ENCODE assay signal across 1 cellular context in genomic region chr6:158826819-158827501, GRCh38.
TF ChIP-seq lines count a peak whose summit lies in the region.

No MANE protein-coding gene starts in this region.

TF ChIP-seq in GM12878, 131 proteins besides CTCF, POLR2A, EP300 and RAD21 (continued from another document):
- TF ChIP-seq, protein P1, sequence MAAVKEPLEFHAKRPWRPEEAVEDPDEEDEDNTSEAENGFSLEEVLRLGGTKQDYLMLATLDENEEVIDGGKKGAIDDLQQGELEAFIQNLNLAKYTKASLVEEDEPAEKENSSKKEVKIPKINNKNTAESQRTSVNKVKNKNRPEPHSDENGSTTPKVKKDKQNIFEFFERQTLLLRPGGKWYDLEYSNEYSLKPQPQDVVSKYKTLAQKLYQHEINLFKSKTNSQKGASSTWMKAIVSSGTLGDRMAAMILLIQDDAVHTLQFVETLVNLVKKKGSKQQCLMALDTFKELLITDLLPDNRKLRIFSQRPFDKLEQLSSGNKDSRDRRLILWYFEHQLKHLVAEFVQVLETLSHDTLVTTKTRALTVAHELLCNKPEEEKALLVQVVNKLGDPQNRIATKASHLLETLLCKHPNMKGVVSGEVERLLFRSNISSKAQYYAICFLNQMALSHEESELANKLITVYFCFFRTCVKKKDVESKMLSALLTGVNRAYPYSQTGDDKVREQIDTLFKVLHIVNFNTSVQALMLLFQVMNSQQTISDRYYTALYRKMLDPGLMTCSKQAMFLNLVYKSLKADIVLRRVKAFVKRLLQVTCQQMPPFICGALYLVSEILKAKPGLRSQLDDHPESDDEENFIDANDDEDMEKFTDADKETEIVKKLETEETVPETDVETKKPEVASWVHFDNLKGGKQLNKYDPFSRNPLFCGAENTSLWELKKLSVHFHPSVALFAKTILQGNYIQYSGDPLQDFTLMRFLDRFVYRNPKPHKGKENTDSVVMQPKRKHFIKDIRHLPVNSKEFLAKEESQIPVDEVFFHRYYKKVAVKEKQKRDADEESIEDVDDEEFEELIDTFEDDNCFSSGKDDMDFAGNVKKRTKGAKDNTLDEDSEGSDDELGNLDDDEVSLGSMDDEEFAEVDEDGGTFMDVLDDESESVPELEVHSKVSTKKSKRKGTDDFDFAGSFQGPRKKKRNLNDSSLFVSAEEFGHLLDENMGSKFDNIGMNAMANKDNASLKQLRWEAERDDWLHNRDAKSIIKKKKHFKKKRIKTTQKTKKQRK (IDR thresholded peaks at IDR 0.05; ENCODE audit: low read depth, low read length): no peak
- TF ChIP-seq TCF12 (IDR thresholded peaks at IDR 0.05; ENCODE audit: low read depth, low read length): peak; percentile 62; the same call in 1 of the 2 replicates
- no peak for TF ChIP-seq KAT2A (conservative IDR thresholded peaks at IDR 0.05; ENCODE audit: control insufficient read depth, low read depth, low read length)
- TF ChIP-seq MTA3 (IDR thresholded peaks at IDR 0.05; ENCODE audit: borderline replicate concordance, low read length): peak; percentile 25; the same call in 1 of the 2 replicates
- TF ChIP-seq MEF2A (IDR thresholded peaks at IDR 0.05; ENCODE audit: insufficient read depth, low read depth, low read length): peak; percentile 61; the same call in 1 of the 2 replicates
- TF ChIP-seq DPF2 (IDR thresholded peaks at IDR 0.05): 0 out of 2 replicates have a peak, but pooled peaks have one; percentile 33
- TF ChIP-seq CREB1 (IDR thresholded peaks at IDR 0.05; ENCODE audit: low read depth): no peak
- TF ChIP-seq NFXL1 (IDR thresholded peaks at IDR 0.05; ENCODE audit: borderline replicate concordance): no peak
- TF ChIP-seq, protein P2, sequence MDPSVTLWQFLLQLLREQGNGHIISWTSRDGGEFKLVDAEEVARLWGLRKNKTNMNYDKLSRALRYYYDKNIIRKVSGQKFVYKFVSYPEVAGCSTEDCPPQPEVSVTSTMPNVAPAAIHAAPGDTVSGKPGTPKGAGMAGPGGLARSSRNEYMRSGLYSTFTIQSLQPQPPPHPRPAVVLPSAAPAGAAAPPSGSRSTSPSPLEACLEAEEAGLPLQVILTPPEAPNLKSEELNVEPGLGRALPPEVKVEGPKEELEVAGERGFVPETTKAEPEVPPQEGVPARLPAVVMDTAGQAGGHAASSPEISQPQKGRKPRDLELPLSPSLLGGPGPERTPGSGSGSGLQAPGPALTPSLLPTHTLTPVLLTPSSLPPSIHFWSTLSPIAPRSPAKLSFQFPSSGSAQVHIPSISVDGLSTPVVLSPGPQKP (IDR thresholded peaks at IDR 0.05; ENCODE audit: low read depth, low read length): no peak
- TF ChIP-seq NFIC (IDR thresholded peaks at IDR 0.05; ENCODE audit: low read depth, low read length): peak; percentile 75; the same call in 1 of the 2 replicates
- TF ChIP-seq SRF (IDR thresholded peaks at IDR 0.05; ENCODE audit: low read depth in 2 of 2, low read length in 2 of 2): no peak
- TF ChIP-seq PKNOX1 (IDR thresholded peaks at IDR 0.05): no peak
- TF ChIP-seq ZNF687 (IDR thresholded peaks at IDR 0.05): no peak
- TF ChIP-seq, protein P3, sequence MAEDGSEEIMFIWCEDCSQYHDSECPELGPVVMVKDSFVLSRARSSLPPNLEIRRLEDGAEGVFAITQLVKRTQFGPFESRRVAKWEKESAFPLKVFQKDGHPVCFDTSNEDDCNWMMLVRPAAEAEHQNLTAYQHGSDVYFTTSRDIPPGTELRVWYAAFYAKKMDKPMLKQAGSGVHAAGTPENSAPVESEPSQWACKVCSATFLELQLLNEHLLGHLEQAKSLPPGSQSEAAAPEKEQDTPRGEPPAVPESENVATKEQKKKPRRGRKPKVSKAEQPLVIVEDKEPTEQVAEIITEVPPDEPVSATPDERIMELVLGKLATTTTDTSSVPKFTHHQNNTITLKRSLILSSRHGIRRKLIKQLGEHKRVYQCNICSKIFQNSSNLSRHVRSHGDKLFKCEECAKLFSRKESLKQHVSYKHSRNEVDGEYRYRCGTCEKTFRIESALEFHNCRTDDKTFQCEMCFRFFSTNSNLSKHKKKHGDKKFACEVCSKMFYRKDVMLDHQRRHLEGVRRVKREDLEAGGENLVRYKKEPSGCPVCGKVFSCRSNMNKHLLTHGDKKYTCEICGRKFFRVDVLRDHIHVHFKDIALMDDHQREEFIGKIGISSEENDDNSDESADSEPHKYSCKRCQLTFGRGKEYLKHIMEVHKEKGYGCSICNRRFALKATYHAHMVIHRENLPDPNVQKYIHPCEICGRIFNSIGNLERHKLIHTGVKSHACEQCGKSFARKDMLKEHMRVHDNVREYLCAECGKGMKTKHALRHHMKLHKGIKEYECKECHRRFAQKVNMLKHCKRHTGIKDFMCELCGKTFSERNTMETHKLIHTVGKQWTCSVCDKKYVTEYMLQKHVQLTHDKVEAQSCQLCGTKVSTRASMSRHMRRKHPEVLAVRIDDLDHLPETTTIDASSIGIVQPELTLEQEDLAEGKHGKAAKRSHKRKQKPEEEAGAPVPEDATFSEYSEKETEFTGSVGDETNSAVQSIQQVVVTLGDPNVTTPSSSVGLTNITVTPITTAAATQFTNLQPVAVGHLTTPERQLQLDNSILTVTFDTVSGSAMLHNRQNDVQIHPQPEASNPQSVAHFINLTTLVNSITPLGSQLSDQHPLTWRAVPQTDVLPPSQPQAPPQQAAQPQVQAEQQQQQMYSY (CRISPR knock-in tag; IDR thresholded peaks at IDR 0.05): no peak
- no peak for TF ChIP-seq STAT3 (IDR thresholded peaks at IDR 0.05; ENCODE audit: low read depth, low read length)
- no peak for TF ChIP-seq YY1 (IDR thresholded peaks at IDR 0.05; ENCODE audit: low read depth, low read length)
- TF ChIP-seq SMARCA5 (IDR thresholded peaks at IDR 0.05): no peak
- TF ChIP-seq MYB (IDR thresholded peaks at IDR 0.05; ENCODE audit: borderline replicate concordance, low read depth, low read length): no peak
- no peak for TF ChIP-seq E4F1 (IDR thresholded peaks at IDR 0.05; ENCODE audit: borderline replicate concordance, partially characterized antibody)
- TF ChIP-seq STAT1 (conservative IDR thresholded peaks at IDR 0.05): no peak
- TF ChIP-seq ESRRA (IDR thresholded peaks at IDR 0.05; ENCODE audit: low read length): no peak
- TF ChIP-seq FOXM1 (IDR thresholded peaks at IDR 0.05; ENCODE audit: low read depth, low read length): peak; percentile 71; the same call in 1 of the 2 replicates
- peak; percentile 92 for TF ChIP-seq ZNF384 (IDR thresholded peaks at IDR 0.05; ENCODE audit: borderline replicate concordance, low read depth, low read length)
- TF ChIP-seq KLF5 (IDR thresholded peaks at IDR 0.05; ENCODE audit: partially characterized antibody): no peak
- TF ChIP-seq SPI1 (IDR thresholded peaks at IDR 0.05; ENCODE audit: borderline replicate concordance, insufficient read depth, low read depth, low read length): peak; percentile 35; the same call in 1 of the 2 replicates
- no peak for TF ChIP-seq EGR1 (IDR thresholded peaks at IDR 0.05; ENCODE audit: borderline replicate concordance in 1 of 2, low read depth in 2 of 2, low read length in 2 of 2)
- TF ChIP-seq CHD4 (IDR thresholded peaks at IDR 0.05): no peak
- TF ChIP-seq SUZ12 (IDR thresholded peaks at IDR 0.05; ENCODE audit: unreplicated experiment): no peak
- TF ChIP-seq, protein P4, sequence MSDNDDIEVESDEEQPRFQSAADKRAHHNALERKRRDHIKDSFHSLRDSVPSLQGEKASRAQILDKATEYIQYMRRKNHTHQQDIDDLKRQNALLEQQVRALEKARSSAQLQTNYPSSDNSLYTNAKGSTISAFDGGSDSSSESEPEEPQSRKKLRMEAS (IDR thresholded peaks at IDR 0.05; ENCODE audit: low read depth, low read length): no peak
- peak; percentile 31; the same call in 1 of the 2 replicates for TF ChIP-seq ZBTB40 (IDR thresholded peaks at IDR 0.05; ENCODE audit: borderline replicate concordance)
- TF ChIP-seq, protein P5, sequence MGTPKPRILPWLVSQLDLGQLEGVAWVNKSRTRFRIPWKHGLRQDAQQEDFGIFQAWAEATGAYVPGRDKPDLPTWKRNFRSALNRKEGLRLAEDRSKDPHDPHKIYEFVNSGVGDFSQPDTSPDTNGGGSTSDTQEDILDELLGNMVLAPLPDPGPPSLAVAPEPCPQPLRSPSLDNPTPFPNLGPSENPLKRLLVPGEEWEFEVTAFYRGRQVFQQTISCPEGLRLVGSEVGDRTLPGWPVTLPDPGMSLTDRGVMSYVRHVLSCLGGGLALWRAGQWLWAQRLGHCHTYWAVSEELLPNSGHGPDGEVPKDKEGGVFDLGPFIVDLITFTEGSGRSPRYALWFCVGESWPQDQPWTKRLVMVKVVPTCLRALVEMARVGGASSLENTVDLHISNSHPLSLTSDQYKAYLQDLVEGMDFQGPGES (IDR thresholded peaks at IDR 0.05): no peak
- TF ChIP-seq RB1 (IDR thresholded peaks at IDR 0.05; ENCODE audit: borderline replicate concordance): no peak
TF ChIP-seq in GM12878: peak in this region for 23.
